8 cellular contexts compared by ENCODE assay signal in the genomic region with DNA sequence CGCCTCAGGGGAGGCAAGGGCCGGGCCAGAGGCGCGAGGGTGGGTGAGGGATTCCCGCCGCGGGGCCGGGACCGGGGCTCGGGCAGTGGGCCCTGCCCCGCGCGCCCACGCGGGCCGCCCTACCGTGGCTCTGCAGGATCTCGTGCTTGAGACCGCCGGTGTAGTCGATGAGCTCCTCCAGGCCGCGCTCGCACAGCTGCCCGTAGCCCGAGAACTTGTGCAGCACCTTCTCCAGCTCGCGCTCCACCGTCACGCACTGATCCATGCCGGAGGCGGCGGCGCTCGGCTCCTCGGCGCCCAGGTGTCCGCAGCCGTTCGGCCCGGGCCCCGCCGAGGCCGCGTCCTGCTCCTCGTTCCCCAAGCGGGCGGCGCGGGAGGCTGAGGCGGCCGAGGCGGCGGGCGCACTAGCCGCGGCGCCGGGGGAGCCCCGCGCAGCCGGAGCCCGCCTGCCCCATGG. TPM values are rescaled to one million over a fixed set of nuclear protein-coding genes. Genes with fewer than 3 reads are reported as not detected.
DNase-seq lines count a peak whose midpoint lies in the region; ATAC-seq and TF ChIP-seq lines count a peak whose summit lies in the region.
"Not testable (repeated sequence)": the region's sequence is repeated elsewhere in the genome, so short reads cannot be mapped to it uniquely, and the experiment has no call there.

No MANE protein-coding gene starts in this region.

- H3K4me3 ChIP-seq in BLaER1, result peak overlapping the region; percentile 79
- H3K4me3 ChIP-seq in fibroblast of pulmonary artery (replicated peaks; ENCODE audit: low read depth, low read length), result peak overlapping the region; percentile 61

- CTCF ChIA-PET in activated naive CD4-positive, alpha-beta T cell treated with anti-CD3 and anti-CD28 coated beads for 36 hours (lab: Charles Lee), result not testable (repeated sequence)

- not testable (repeated sequence) for H3K36me3 Mint-ChIP-seq in activated naive CD4-positive, alpha-beta T cell treated with anti-CD3 and anti-CD28 coated beads for 36 hours (ENCODE audit: low read depth)

- not testable (repeated sequence) for H3K4me1 Mint-ChIP-seq in activated naive CD4-positive, alpha-beta T cell treated with anti-CD3 and anti-CD28 coated beads for 36 hours (ENCODE audit: low read depth)

- TF ChIP-seq CTCF in fibroblast of pulmonary artery (IDR thresholded peaks at IDR 0.05; ENCODE audit: low read length, missing control alignments), result not testable (repeated sequence)

- peaks cover 18% of the 10 kb centered on the region for H4K20me1 ChIP-seq in BLaER1

- H3K27me3 Mint-ChIP-seq in activated naive CD4-positive, alpha-beta T cell treated with anti-CD3 and anti-CD28 coated beads for 36 hours (ENCODE audit: low read depth), result not testable (repeated sequence)

- peak overlapping the region; percentile 80 for H3K4me3 Mint-ChIP-seq in activated naive CD4-positive, alpha-beta T cell treated with anti-CD3 and anti-CD28 coated beads for 36 hours

- not testable (repeated sequence) for H3K27me3 ChIP-seq in BLaER1

- H3K36me3 ChIP-seq in BLaER1, result not testable (repeated sequence)

- intact Hi-C loops in activated naive CD4-positive, alpha-beta T cell treated with anti-CD3 and anti-CD28 coated beads for 36 hours (cut with micrococcal nuclease), result not testable (repeated sequence)

- H3K27ac ChIP-seq in BLaER1, result peak overlapping the region; percentile 94

- ATAC-seq in GM19455 (IDR thresholded peaks at IDR 0.05; ENCODE audit: unreplicated experiment) (peak; percentile 40), HG03135 (IDR thresholded peaks at IDR 0.05; ENCODE audit: unreplicated experiment) (peak; percentile 46)

- not testable (repeated sequence) for H3K4me1 ChIP-seq in BLaER1

- DNase-seq in SK-N-DZ (ENCODE audit: low spot score) (peak; percentile 18), fibroblast of pulmonary artery (ENCODE audit: low read depth) (peak; percentile 57), mucosa of gallbladder (ENCODE audit: low spot score) (peak; percentile 27)
- peak; percentile 55 for DNase-seq in activated naive CD4-positive, alpha-beta T cell treated with anti-CD3 and anti-CD28 coated beads for 36 hours
- DNase-seq in stimulated activated CD4-positive, alpha-beta T cell treated with anti-CD3 and anti-CD28 coated beads, TNF-alpha, amount 100 ng/mL, for 24 hours (ENCODE audit: low read depth in 3 of 3), result peak; percentile 16 to 49 (median 25)

- H3K27ac Mint-ChIP-seq in activated naive CD4-positive, alpha-beta T cell treated with anti-CD3 and anti-CD28 coated beads for 36 hours, result peak overlapping the region; percentile 82

- H3K9ac ChIP-seq in BLaER1, result peak overlapping the region; percentile 92

- H3K9me3 Mint-ChIP-seq in activated naive CD4-positive, alpha-beta T cell treated with anti-CD3 and anti-CD28 coated beads for 36 hours, result not testable (repeated sequence)

- H3K4me2 ChIP-seq in BLaER1, result 0 out of 2 replicates have a peak overlapping the region, but pooled peaks have one; percentile 28

- not testable (repeated sequence) for H3K9me3 ChIP-seq in BLaER1

RNA-seq across cellular contexts. Expression of gene PLGLB1, which starts 54.2 kb away (rescaled TPM):
- polyA plus RNA-seq in SK-N-DZ (2014; cell fraction: cytosol; rRNA removed), result 0.70 and 0.73 TPM in 2 replicates
- polyA plus RNA-seq in SK-N-DZ (2014; cell fraction: nucleus; rRNA removed), result 6.3 and 11.0 TPM in 2 replicates
- under 1 TPM in 1 of 2 experiments, not detected in 1; 0.37 TPM for total RNA-seq in activated naive CD4-positive, alpha-beta T cell treated with anti-CD3 and anti-CD28 coated beads for 36 hours
- total RNA-seq in mucosa of gallbladder, result 6.3 TPM

Comparison
In these comparisons a context has a peak if more than half of its experiments do, and no peak if none do; other contexts are left out.
1. Peak in every context shown above with its lines: DNase-seq, ATAC-seq, H3K4me3 ChIP-seq and H3K27ac ChIP-seq.